ENCODE assay signal across 15 cellular contexts in the genomic region with DNA sequence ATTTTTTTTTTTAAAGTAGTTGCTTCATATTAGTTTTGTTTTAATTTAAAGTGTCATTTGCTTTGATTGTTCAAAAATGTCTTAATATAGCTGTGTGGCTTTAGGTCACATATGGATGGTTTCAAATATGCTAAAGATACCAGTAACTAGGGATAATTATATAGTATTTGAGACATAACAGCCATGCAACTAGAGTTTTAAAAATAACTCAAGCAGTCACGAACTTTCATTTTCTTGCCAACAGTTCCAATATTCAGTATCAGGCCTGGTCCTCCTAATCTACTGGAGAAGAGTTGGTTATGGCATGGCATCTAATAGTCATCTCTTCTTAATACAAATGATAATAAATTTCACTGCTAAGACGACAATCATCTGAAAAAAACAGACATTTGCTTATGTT. TPM values are rescaled to one million over a fixed set of nuclear protein-coding genes. Genes with fewer than 3 reads are reported as not detected.
DNase-seq lines count a peak whose midpoint lies in the region; ATAC-seq and TF ChIP-seq lines count a peak whose summit lies in the region.
"Had no signal": no experiment of that assay in that cellular context is flagged by ENCODE, and none has a peak within 500 bp of the region (broad histone marks: within the 10 kb centered on the region; RNA-seq: fewer than 3 reads in every experiment).

No MANE protein-coding gene starts in this region.

- H3K9ac ChIP-seq in stomach smooth muscle (ENCODE audit: low read length in 2 of 2): no peak overlapping the region

- intact Hi-C loops in left lung (cut with DNase I): no loop called here

- H3K36me3 Mint-ChIP-seq in HFFc6 (ENCODE audit: low read depth): peaks cover 58% of the 10 kb centered on the region
- H3K36me3 Mint-ChIP-seq in activated T-helper 17 cell treated with anti-CD3 and anti-CD28 coated beads, Interleukin-2, amount 50 U/mL, for 72 hours (ENCODE audit: low read depth): peaks cover 74% of the 10 kb centered on the region

- H3K4me3 Mint-ChIP-seq in HFFc6: peak overlapping the region; percentile 93
- H3K4me3 Mint-ChIP-seq in activated T-helper 17 cell treated with anti-CD3 and anti-CD28 coated beads, Interleukin-2, amount 50 U/mL, for 72 hours: no peak overlapping the region

- H3K9me3 Mint-ChIP-seq in HFFc6: no peaks in the 10 kb centered on the region
- H3K9me3 Mint-ChIP-seq in activated T-helper 17 cell treated with anti-CD3 and anti-CD28 coated beads, Interleukin-2, amount 50 U/mL, for 72 hours: no peaks in the 10 kb centered on the region

- H3K27me3 Mint-ChIP-seq in HFFc6 (ENCODE audit: insufficient read depth): no peaks in the 10 kb centered on the region; the same call in none of the 2 replicates
- no peaks in the 10 kb centered on the region for H3K27me3 Mint-ChIP-seq in activated T-helper 17 cell treated with anti-CD3 and anti-CD28 coated beads, Interleukin-2, amount 50 U/mL, for 72 hours

- peak overlapping the region; percentile 96 for H3K27ac Mint-ChIP-seq in HFFc6
- no peak overlapping the region for H3K27ac Mint-ChIP-seq in activated T-helper 17 cell treated with anti-CD3 and anti-CD28 coated beads, Interleukin-2, amount 50 U/mL, for 72 hours

- DNase-seq in HFFc6 (no peak), brain microvascular endothelial cell (no peak), left lung (no peak), SW480 (ENCODE audit: low spot score) (no peak), LoVo (ENCODE audit: low spot score) (no peak)
- DNase-seq: GDM1, kidney glomerular epithelial cell, MV-4-11, NCI-H345 had no signal

- no peaks in the 10 kb centered on the region for H3K27me3 ChIP-seq in brain microvascular endothelial cell (replicated peaks)
- H3K27me3 ChIP-seq in left lung: no peaks in the 10 kb centered on the region
- no peaks in the 10 kb centered on the region for H3K27me3 ChIP-seq in stomach smooth muscle (ENCODE audit: control insufficient read depth in 1 of 2, insufficient read depth in 2 of 2, low read length in 2 of 2)

- peaks cover 69 to 80% of the 10 kb centered on the region in 2 donors for H3K4me1 ChIP-seq in left lung
- peaks cover 76% of the 10 kb centered on the region for H3K4me1 ChIP-seq in stomach smooth muscle (ENCODE audit: control insufficient read depth, insufficient read depth, low read length)

- ATAC-seq in left lung: no peak
- no peak for ATAC-seq in activated T-helper 17 cell treated with anti-CD3 and anti-CD28 coated beads, Interleukin-2, amount 50 U/mL, for 72 hours (replicated peaks)
- ATAC-seq in HG03460 (IDR thresholded peaks at IDR 0.05; ENCODE audit: unreplicated experiment): no peak
- ATAC-seq: esophagus mucosa had no signal

- in situ Hi-C loops in brain microvascular endothelial cell (cut with HindIII; ENCODE audit: low pct_ligation_motif_present, low sequenced_read_pairs): no loop called here

- no peak for TF ChIP-seq CTCF in HFFc6 (IDR thresholded peaks at IDR 0.05)
- no peak for TF ChIP-seq CTCF in brain microvascular endothelial cell (IDR thresholded peaks at IDR 0.05; ENCODE audit: low read depth, low read length, missing control alignments)
- TF ChIP-seq CTCF in left lung (IDR thresholded peaks at IDR 0.05): no peak

- H3K27ac ChIP-seq in brain microvascular endothelial cell (peak overlapping the region; percentile 93), left lung (peak overlapping the region; percentile 96 to 97), stomach smooth muscle (ENCODE audit: low read length) (peak overlapping the region; percentile 55)

- peaks cover 79% of the 10 kb centered on the region for H3K4me1 Mint-ChIP-seq in HFFc6 (ENCODE audit: low read depth)
- peaks cover 31% of the 10 kb centered on the region for H3K4me1 Mint-ChIP-seq in activated T-helper 17 cell treated with anti-CD3 and anti-CD28 coated beads, Interleukin-2, amount 50 U/mL, for 72 hours

- H3K4me3 ChIP-seq in brain microvascular endothelial cell (ENCODE audit: low read depth, low read length) (peak overlapping the region; percentile 7), left lung (peak overlapping the region in 1 of 2 donors; percentile 91), stomach smooth muscle (ENCODE audit: low read length in 2 of 2) (peak overlapping the region in 1 of 2 donors; percentile 23)

- H3K9me3 ChIP-seq in left lung (no peaks in the 10 kb centered on the region), stomach smooth muscle (ENCODE audit: control insufficient read depth in 2 of 2, low read length in 2 of 2) (no peaks in the 10 kb centered on the region)

- H3K36me3 ChIP-seq in brain microvascular endothelial cell (replicated peaks) (peaks cover 64% of the 10 kb centered on the region), left lung (peaks cover 0 to 35% of the 10 kb centered on the region in 2 donors), stomach smooth muscle (ENCODE audit: control insufficient read depth in 2 of 2, insufficient read depth in 2 of 2, low read length in 2 of 2) (peaks cover 0 to 6% of the 10 kb centered on the region in 2 donors)

RNA-seq across cellular contexts. Expression of a gene that starts 24.0 kb away (rescaled TPM):
- total RNA-seq in HFFc6 (2021; fragmentation: NEBNext Ultra II Directional; extraction: Animal tissue kit (Norgen Biotek cat#: 25700)): not detected
- total RNA-seq in left lung: not detected
- total RNA-seq in activated T-helper 17 cell treated with anti-CD3 and anti-CD28 coated beads, Interleukin-2, amount 50 U/mL, for 72 hours: not detected
- total RNA-seq: esophagus mucosa, pulmonary artery endothelial cell, RPMI7951 had no signal
